Comparison of ENCODE assay signal across 9 cellular contexts in genomic region chr10:98242823-98243222, GRCh38. TPM values are rescaled to one million over a fixed set of nuclear protein-coding genes. Genes with fewer than 3 reads are reported as not detected.
DNase-seq lines count a peak whose midpoint lies in the region; ATAC-seq and TF ChIP-seq lines count a peak whose summit lies in the region.
"Had no signal": no experiment of that assay in that cellular context is flagged by ENCODE, and none has a peak within 500 bp of the region (broad histone marks: within the 10 kb centered on the region; RNA-seq: fewer than 3 reads in every experiment).

No MANE protein-coding gene starts in this region.

- H3K4me1 ChIP-seq in cardiac muscle cell (ENCODE audit: low read depth) (no peaks in the 10 kb centered on the region), foreskin keratinocyte (no peaks in the 10 kb centered on the region), uterus (no peaks in the 10 kb centered on the region), mucosa of descending colon (ENCODE audit: low read depth) (no peaks in the 10 kb centered on the region), Caco-2 (no peaks in the 10 kb centered on the region)

- no TSS peak for BruUV-seq in Caco-2 (replicated peaks; lab: Mats Ljungman, UMichigan)

- intact Hi-C loops in cardiac septum (cut with DNase I) (no loop called here), uterus (cut with DNase I; ENCODE audit: low total_unique reads) (no loop called here), mucosa of descending colon (cut with DNase I, micrococcal nuclease) (loop anchor here in 1 of 2 donors (5.0 kb wide), 1 partner anchor 64 kb away; no protein-coding TSS in a partner anchor), Caco-2 (cut with micrococcal nuclease; ENCODE audit: unreplicated experiment) (loop anchor here (1.0 kb wide), 1 partner anchor 66 kb away; no protein-coding TSS in a partner anchor)

- TF ChIP-seq CTCF in cardiac muscle cell (IDR thresholded peaks at IDR 0.05; ENCODE audit: low read depth, low read length) (peak; percentile 49), foreskin keratinocyte (conservative IDR thresholded peaks at IDR 0.05) (peak; percentile 56), uterus (IDR thresholded peaks at IDR 0.05) (peak; percentile 34 to 60 (median 44)), mucosa of descending colon (IDR thresholded peaks at IDR 0.05) (no peak), Caco-2 (IDR thresholded peaks at IDR 0.05; ENCODE audit: insufficient read depth in 1 of 2, low read depth in 1 of 2, low read length in 1 of 2, severe bottlenecking in 1 of 2, unreplicated experiment in 1 of 2) (peak in 1 of 2 experiments; percentile 32)

- no peak overlapping the region for H3K27ac Mint-ChIP-seq in Caco-2 (ENCODE audit: unreplicated experiment)

- H3K27ac ChIP-seq in cardiac muscle cell (no peak overlapping the region), foreskin keratinocyte (no peak overlapping the region), uterus (no peak overlapping the region)

- peak; percentile 40 to 62 for DNase-seq in cardiac muscle cell (ENCODE audit: low read depth in 1 of 2, low spot score in 1 of 2)
- no peak for DNase-seq in cardiac septum (ENCODE audit: low spot score)
- DNase-seq in SK-MEL-5 (ENCODE audit: low read depth, low spot score): peak; percentile 50
- DNase-seq in foreskin keratinocyte: no peak
- DNase-seq in uterus: no peak
- no peak for DNase-seq in mucosa of descending colon
- no peak for DNase-seq in Caco-2
- no peak for DNase-seq in nucleus accumbens (lab: John Stamatoyannopoulos, UW)
- DNase-seq: activated T-cell treated with anti-CD3 and anti-CD28 coated beads, Interleukin-2, amount 50 U/mL, for 4 hours had no signal

- no peak overlapping the region for H3K4me3 ChIP-seq in cardiac muscle cell
- H3K4me3 ChIP-seq in uterus: no peak overlapping the region
- H3K4me3 ChIP-seq in mucosa of descending colon: no peak overlapping the region
- H3K4me3 ChIP-seq in Caco-2 (ENCODE audit: low read depth, low read length): no peak overlapping the region

- no peak for TF ChIP-seq POLR2A in uterus (IDR thresholded peaks at IDR 0.05)

- H3K27me3 ChIP-seq in cardiac muscle cell (no peaks in the 10 kb centered on the region), foreskin keratinocyte (no peaks in the 10 kb centered on the region), uterus (no peaks in the 10 kb centered on the region), Caco-2 (replicated peaks; ENCODE audit: control insufficient read depth, insufficient read depth, low read length) (no peaks in the 10 kb centered on the region)

- H3K9me3 ChIP-seq in cardiac muscle cell (ENCODE audit: low read depth) (no peaks in the 10 kb centered on the region), uterus (no peaks in the 10 kb centered on the region), mucosa of descending colon (no peaks in the 10 kb centered on the region), Caco-2 (no peaks in the 10 kb centered on the region)

- H3K4me1 Mint-ChIP-seq in Caco-2 (ENCODE audit: low read depth, unreplicated experiment): no peaks in the 10 kb centered on the region

- POLR2A ChIA-PET in Caco-2 (lab: Charles Lee): no interaction called here

- H3K4me3 Mint-ChIP-seq in Caco-2 (ENCODE audit: unreplicated experiment): no peak overlapping the region
- H3K4me3 Mint-ChIP-seq: activated T-cell treated with anti-CD3 and anti-CD28 coated beads, Interleukin-2, amount 50 U/mL, for 4 hours had no signal

- in situ Hi-C loops in SK-MEL-5 (cut with HindIII; ENCODE audit: low pct_unique_long_range_greater_than_20kb, low sequenced_read_pairs): no loop called here

- peaks cover 15% of the 10 kb centered on the region for H3K36me3 Mint-ChIP-seq in Caco-2 (ENCODE audit: insufficient read depth, unreplicated experiment)

- H3K36me3 ChIP-seq in cardiac muscle cell (peaks cover 15% of the 10 kb centered on the region), uterus (no peaks in the 10 kb centered on the region), mucosa of descending colon (ENCODE audit: low read depth) (no peaks in the 10 kb centered on the region), Caco-2 (ENCODE audit: control insufficient read depth, insufficient read depth, low read length) (peaks cover 1% of the 10 kb centered on the region; the same call in 1 of the 2 replicates)

- CTCF ChIA-PET in Caco-2 (lab: Charles Lee): interaction anchor here (3.9 kb wide), 1 partner anchor 66 kb away, joined by 19 read pairs; no protein-coding TSS in a partner anchor

- H3K27me3 Mint-ChIP-seq in Caco-2 (ENCODE audit: insufficient read depth, unreplicated experiment): no peaks in the 10 kb centered on the region

- no peaks in the 10 kb centered on the region for H3K9me3 Mint-ChIP-seq in Caco-2 (ENCODE audit: unreplicated experiment)
- H3K9me3 Mint-ChIP-seq: activated T-cell treated with anti-CD3 and anti-CD28 coated beads, Interleukin-2, amount 50 U/mL, for 4 hours had no signal

- ATAC-seq in foreskin keratinocyte (no peak), mucosa of descending colon (no peak)
- ATAC-seq: activated T-cell treated with anti-CD3 and anti-CD28 coated beads, Interleukin-2, amount 50 U/mL, for 4 hours had no signal

RNA-seq across cellular contexts. Expression of gene LOXL4, which starts 25.2 kb away (rescaled TPM):
- total RNA-seq in cardiac muscle cell (2.2 and 10.9 TPM in 2 replicates), cardiac septum (17.9 TPM), foreskin keratinocyte (0.03 and 0.04 TPM in 2 replicates), uterus (10 to 100 TPM in 3 of 4 donors, 1 to 10 TPM in 1; 8.1 to 16.9 (median 15.1) TPM), mucosa of descending colon (1 to 10 TPM in 1 of 3 donors, under 1 TPM in 2; 0.58 to 7.8 (median 0.58) TPM), Caco-2 (2022) (2.1 and 3.7 TPM in 2 replicates)
- polyA plus RNA-seq in cardiac muscle cell (3.1 and 9.1 TPM in 2 replicates), foreskin keratinocyte (0.03 and 0.06 TPM in 2 replicates)
- total RNA-seq in SK-MEL-5 (2014; rRNA removed; shearing (Covaris generic)): not detected in 2 replicates
- polyA plus RNA-seq in SK-MEL-5 (2015; cell fraction: cytosol; rRNA removed): not detected in 2 replicates
- polyA plus RNA-seq in SK-MEL-5 (2015; cell fraction: nucleus; rRNA removed): 0.33 TPM in 1 of 2 replicates, not detected in the other
- total RNA-seq: activated T-cell treated with anti-CD3 and anti-CD28 coated beads, Interleukin-2, amount 50 U/mL, for 4 hours had no signal

Comparison
In these comparisons a context has a peak if more than half of its experiments do, and no peak if none do; other contexts are left out.
1. DNase-seq: peak in cardiac muscle cell (2 of 2) and SK-MEL-5 (single experiment); none in cardiac septum (single experiment), foreskin keratinocyte (0 of 2), uterus (0 of 2), mucosa of descending colon (0 of 3), Caco-2 (0 of 2) and nucleus accumbens (0 of 56).